Comparison of ENCODE assay signal across 8 cellular contexts in the genomic region with DNA sequence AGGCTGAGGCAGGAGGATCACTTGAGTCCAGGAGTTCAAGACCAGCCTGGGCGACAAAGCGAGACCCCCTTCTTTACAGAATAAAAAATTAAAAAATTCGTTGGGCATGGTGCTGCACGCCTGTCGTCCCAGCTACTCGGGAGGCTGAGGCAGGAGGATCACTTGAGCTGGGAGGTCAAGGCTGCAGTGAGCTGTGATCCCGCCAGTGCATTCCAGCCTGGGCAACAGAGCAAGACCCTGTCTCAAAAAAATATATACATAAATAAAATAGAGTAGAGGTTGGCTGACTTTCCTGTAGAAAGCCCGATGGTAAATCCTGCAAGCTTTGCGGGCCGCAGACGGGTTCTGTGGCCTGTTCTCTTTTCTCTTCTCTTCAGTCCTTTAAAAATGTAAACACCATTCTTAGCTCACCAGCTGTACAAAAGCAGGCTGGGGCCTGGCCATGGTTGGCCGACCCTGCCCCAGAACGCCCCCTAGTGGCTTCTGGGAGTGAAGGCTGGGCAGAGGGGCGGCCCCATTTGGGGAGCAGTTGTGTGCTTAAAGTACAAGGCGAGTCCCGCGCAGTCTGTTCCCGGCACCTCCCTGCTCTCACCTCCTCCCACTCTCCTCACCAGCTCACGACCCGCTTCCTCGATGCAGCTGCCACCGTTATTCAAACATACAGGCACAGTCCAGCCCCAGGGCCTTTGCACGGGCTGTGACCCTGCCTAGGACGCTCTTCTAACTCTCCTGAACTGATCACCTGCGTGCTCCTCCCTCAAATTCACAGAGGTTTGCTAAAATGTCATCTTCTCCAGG.
DNase-seq lines count a peak whose midpoint lies in the region; ATAC-seq and TF ChIP-seq lines count a peak whose summit lies in the region.
"Not testable (repeated sequence)": the region's sequence is repeated elsewhere in the genome, so short reads cannot be mapped to it uniquely, and the experiment has no call there.

No MANE protein-coding gene starts in this region.

- H3K9ac ChIP-seq in Karpas-422 (ENCODE audit: low read length) = not testable (repeated sequence)

- not testable (repeated sequence) for H3K27ac ChIP-seq in Karpas-422 (ENCODE audit: low read length); effector memory CD4-positive, alpha-beta T cell (ENCODE audit: insufficient read depth, low read length, poor library complexity, severe bottlenecking)

- DNase-seq in BE2C = peak; percentile 27
- DNase-seq in Karpas-422 = peak; percentile 86
- peak; percentile 36 for DNase-seq in SIG-M5 treated with dmso at 0.1 percent for 504 hours (lab: John Stamatoyannopoulos, UW; ENCODE audit: unreplicated experiment)
- peak; percentile 38 for DNase-seq in activated T-cell treated with anti-CD3 and anti-CD28 coated beads, Interleukin-2, amount 50 U/mL, for 4 hours
- DNase-seq in effector memory CD4-positive, alpha-beta T cell = peak in 2 of 3 donors; percentile 23 to 30
- DNase-seq in left kidney (ENCODE audit: low read depth, low spot score) = peak; percentile 40
- peak; percentile 58 for DNase-seq in stimulated activated CD4-positive, alpha-beta T cell treated with anti-CD3 and anti-CD28 coated beads, Interleukin-1b, Interleukin-23, amount 100 ng/mL, for 48 hours

- ATAC-seq in GM19351 (IDR thresholded peaks at IDR 0.05; ENCODE audit: unreplicated experiment) = peak; percentile 63
- peak; percentile 77 to 82 for ATAC-seq in activated T-cell treated with anti-CD3 and anti-CD28 coated beads, Interleukin-2, amount 50 U/mL, for 4 hours

- H3K9me3 ChIP-seq in BE2C; Karpas-422 (ENCODE audit: low read length); effector memory CD4-positive, alpha-beta T cell (ENCODE audit: control insufficient read depth, low read length): not testable (repeated sequence)

- H3K4me3 ChIP-seq in BE2C (ENCODE audit: low read depth, low read length); Karpas-422 (ENCODE audit: low read length); effector memory CD4-positive, alpha-beta T cell (ENCODE audit: insufficient read depth, low read depth, low read length, poor library complexity, severe bottlenecking): not testable (repeated sequence)

- not testable (repeated sequence) for H3K36me3 ChIP-seq in BE2C; Karpas-422 (ENCODE audit: insufficient read depth, low read length); effector memory CD4-positive, alpha-beta T cell (ENCODE audit: control insufficient read depth, insufficient read depth, low read length)

- H3K4me3 Mint-ChIP-seq in activated T-cell treated with anti-CD3 and anti-CD28 coated beads, Interleukin-2, amount 50 U/mL, for 4 hours = not testable (repeated sequence)

- H3K9me2 ChIP-seq in Karpas-422 (replicated peaks; ENCODE audit: insufficient read depth, low read length) = not testable (repeated sequence)

- peaks cover 10% of the 10 kb centered on the region for H3K4me1 Mint-ChIP-seq in activated T-cell treated with anti-CD3 and anti-CD28 coated beads, Interleukin-2, amount 50 U/mL, for 4 hours (ENCODE audit: low read depth)

- not testable (repeated sequence) for H3K4me1 ChIP-seq in BE2C; effector memory CD4-positive, alpha-beta T cell (ENCODE audit: control insufficient read depth, insufficient read depth, low read length, poor library complexity, severe bottlenecking)
- H3K4me1 ChIP-seq in Karpas-422 (ENCODE audit: low read length) = peaks cover 43% of the 10 kb centered on the region

- H3K4me2 ChIP-seq in Karpas-422 (ENCODE audit: low read depth, low read length, poor library complexity, severe bottlenecking) = not testable (repeated sequence)

- not testable (repeated sequence) for H2AFZ ChIP-seq in Karpas-422 (ENCODE audit: low read length)

- peaks cover 83% of the 10 kb centered on the region for H3K79me2 ChIP-seq in Karpas-422 (ENCODE audit: low read length)

- H4K20me1 ChIP-seq in Karpas-422 (ENCODE audit: insufficient read depth, low read depth, low read length) = peaks cover 27% of the 10 kb centered on the region; the same call in 1 of the 2 replicates

- peak; percentile 41 for TF ChIP-seq CTCF in BE2C (IDR thresholded peaks at IDR 0.05; ENCODE audit: low read depth, low read length)

- H3K36me3 Mint-ChIP-seq in activated T-cell treated with anti-CD3 and anti-CD28 coated beads, Interleukin-2, amount 50 U/mL, for 4 hours (ENCODE audit: insufficient read depth) = not testable (repeated sequence)

- H3K27me3 ChIP-seq in BE2C; Karpas-422 (ENCODE audit: low read length); effector memory CD4-positive, alpha-beta T cell (replicated peaks; ENCODE audit: control insufficient read depth, insufficient read depth, low read length, poor library complexity, severe bottlenecking): not testable (repeated sequence)

- H3K9me3 Mint-ChIP-seq in activated T-cell treated with anti-CD3 and anti-CD28 coated beads, Interleukin-2, amount 50 U/mL, for 4 hours = not testable (repeated sequence)

- H3K27me3 Mint-ChIP-seq in activated T-cell treated with anti-CD3 and anti-CD28 coated beads, Interleukin-2, amount 50 U/mL, for 4 hours (ENCODE audit: low read depth) = not testable (repeated sequence)

Comparison
In these comparisons a context has a peak if more than half of its experiments do, and no peak if none do; other contexts are left out.
1. DNase-seq: peak in every context shown above with its lines; median percentile 86 in Karpas-422; 58 in stimulated activated CD4-positive, alpha-beta T cell treated with anti-CD3 and anti-CD28 coated beads, Interleukin-1b, Interleukin-23, amount 100 ng/mL, for 48 hours; 40 in left kidney; 38 in activated T-cell treated with anti-CD3 and anti-CD28 coated beads, Interleukin-2, amount 50 U/mL, for 4 hours; 36 in SIG-M5 treated with dmso at 0.1 percent for 504 hours; 27 in BE2C; 26 in effector memory CD4-positive, alpha-beta T cell.